25 cellular contexts compared by ENCODE assay signal in genomic region chr7:3937564-3937963, GRCh38.
"Had no signal": no experiment of that assay in that cellular context is flagged by ENCODE, and none has a peak within 500 bp of the region (broad histone marks: within the 10 kb centered on the region; RNA-seq: fewer than 3 reads in every experiment).

No MANE protein-coding gene starts in this region.

- H3K27me3 ChIP-seq: SJSA1 had no signal

- DNase-seq: IMR-90, Kasumi-1, MV-4-11, NCI-H1048, NCI-H1105, NCI-H1417, NCI-H1436 treated with DMSO at 0.1 percent for 48 hours, NCI-H1694, NCI-H187 treated with DMSO at 0.1 percent for 48 hours, NCI-H2029 treated with DMSO at 0.1 percent for 48 hours, NCI-H2171, NCI-H226, NCI-H446, NCI-H510A, NCI-H524 treated with DMSO at 0.1 percent for 48 hours, NCI-H69, NCI-H774, Right ventricle myocardium superior, RPMI8226, SIG-M5 had no signal

- H3K4me1 ChIP-seq: SJSA1 had no signal

- H3K4me3 ChIP-seq: SJSA1, SK-N-MC had no signal

- FAIRE-seq: HepG2, RCC 7860 had no signal

- H3K9me3 ChIP-seq: SJSA1 had no signal

- ATAC-seq: HepG2 had no signal

- H3K27ac ChIP-seq: KMS-11, SJSA1, SK-N-MC had no signal
